In genomic region chr9:93336720-93337119, GRCh38 we compare ENCODE assay signal across 25 cellular contexts.
DNase-seq lines count a peak whose midpoint lies in the region; ATAC-seq, FAIRE-seq and TF ChIP-seq lines count a peak whose summit lies in the region.
"Had no signal": no experiment of that assay in that cellular context is flagged by ENCODE, and none has a peak within 500 bp of the region (broad histone marks: within the 10 kb centered on the region; RNA-seq: fewer than 3 reads in every experiment).

No MANE protein-coding gene starts in this region.

- no peak overlapping the region for H3K27ac Mint-ChIP-seq in WTC11
- no peak overlapping the region for H3K27ac Mint-ChIP-seq in chondrocyte (ENCODE audit: unreplicated experiment)
- H3K27ac Mint-ChIP-seq: B cell; CD4-positive, CD25-positive, alpha-beta regulatory T cell; CD8-positive, alpha-beta T cell had no signal

- H3K9me3 ChIP-seq in HepG2 (ENCODE audit: low read length) (peaks cover 20% of the 10 kb centered on the region), right lobe of liver (no peaks in the 10 kb centered on the region)

- H3K4me3 ChIP-seq in HepG2 (replicated peaks in 1 of 3; ENCODE audit: insufficient read depth in 1 of 3, low read depth in 2 of 3, low read length in 3 of 3): no peak overlapping the region
- no peak overlapping the region for H3K4me3 ChIP-seq in right lobe of liver
- H3K4me3 ChIP-seq: BLaER1, GM23248 had no signal

- CTCF ChIA-PET in HepG2 (lab: Yijun Ruan, JAX; ENCODE audit: low intra/inter-chr PET ratio, low total read pairs) (no interaction called here), WTC11 (lab: Charles Lee) (no interaction called here)

- TF ChIP-seq CTCF in HepG2 (CRISPR knock-in tag; IDR thresholded peaks at IDR 0.05) (no peak), right lobe of liver (IDR thresholded peaks at IDR 0.05) (no peak), WTC11 (IDR thresholded peaks at IDR 0.05) (no peak), chondrocyte (IDR thresholded peaks at IDR 0.05) (no peak)

- H3K9ac ChIP-seq in HepG2 (ENCODE audit: insufficient read depth, low read depth, low read length): no peak overlapping the region
- H3K9ac ChIP-seq: BLaER1, GM23248 had no signal

- in situ Hi-C loops in HepG2 (cut with HindIII; ENCODE audit: extremely low pct_ligation_motif_present, low pct_unique_long_range_greater_than_20kb): no loop called here

- H3K4me1 ChIP-seq in HepG2 (ENCODE audit: insufficient read depth, low read length) (peaks cover 11% of the 10 kb centered on the region), right lobe of liver (no peaks in the 10 kb centered on the region)
- H3K4me1 ChIP-seq: BLaER1 had no signal

- TF ChIP-seq EP300 in HepG2 (IDR thresholded peaks at IDR 0.05; ENCODE audit: low read depth in 2 of 2, low read length in 2 of 2) (no peak), HepG2 (CRISPR knock-in tag; IDR thresholded peaks at IDR 0.05; ENCODE audit: borderline replicate concordance) (no peak)

- 50% methylated on average over 6 of the region's 7 CpGs for WGBS in HepG2 (ENCODE audit: low lambda C conversion rate)
- 43% methylated on average over 1 of the region's 7 CpGs for WGBS in right lobe of liver (ENCODE audit: insufficient coverage, low coverage, low lambda C conversion rate, missing lambda C conversion rate)

- H3K4me3 Mint-ChIP-seq in WTC11 (no peak overlapping the region), chondrocyte (ENCODE audit: unreplicated experiment) (no peak overlapping the region)
- H3K4me3 Mint-ChIP-seq: B cell; CD4-positive, CD25-positive, alpha-beta regulatory T cell; CD8-positive, alpha-beta T cell had no signal

- H2AFZ ChIP-seq in HepG2 (ENCODE audit: low read length): no peak overlapping the region
- H2AFZ ChIP-seq: GM23248 had no signal

- DNase-seq in HepG2 (ENCODE audit: low spot score) (no peak), right lobe of liver (no peak), WTC11 (ENCODE audit: low spot score) (no peak), islet precursor cell (peak; percentile 19), SK-N-DZ (ENCODE audit: low spot score) (no peak), chondrocyte (ENCODE audit: low spot score) (no peak)
- DNase-seq: CD4-positive, CD25-positive, alpha-beta regulatory T cell; CD8-positive, alpha-beta T cell; DMS 273 treated with DMSO at 0.1 percent for 48 hours; DMS79; EL; GDM1; GM23248; HCEC 1CT had no signal

- no TSS peak for BruUV-seq in HepG2 (replicated peaks; lab: Mats Ljungman, UMichigan)

- H3K36me3 Mint-ChIP-seq in WTC11 (peaks cover 83% of the 10 kb centered on the region), chondrocyte (ENCODE audit: low read depth) (peaks cover 2% of the 10 kb centered on the region)

- peaks cover 3% of the 10 kb centered on the region; the same call in 1 of the 2 replicates for H3K27me3 Mint-ChIP-seq in WTC11 (ENCODE audit: low read depth)
- H3K27me3 Mint-ChIP-seq in chondrocyte (ENCODE audit: low read depth): peaks cover 12% of the 10 kb centered on the region

- no peaks in the 10 kb centered on the region for H3K36me3 ChIP-seq in HepG2 (replicated peaks in 1 of 2; ENCODE audit: control insufficient read depth in 1 of 2, insufficient read depth in 2 of 2, low read length in 2 of 2)
- no peaks in the 10 kb centered on the region for H3K36me3 ChIP-seq in right lobe of liver
- H3K36me3 ChIP-seq: BLaER1 had no signal

- POLR2A ChIA-PET in HepG2 (lab: Yijun Ruan, JAX) (no interaction called here), WTC11 (lab: Charles Lee) (no interaction called here)

- TF ChIP-seq RAD21 in HepG2 (CRISPR knock-in tag; IDR thresholded peaks at IDR 0.05): no peak

- H3K27me3 ChIP-seq in HepG2 (ENCODE audit: control insufficient read depth in 1 of 2, insufficient read depth in 2 of 2, low read length in 2 of 2) (peaks cover 2 to 3% of the 10 kb centered on the region in 2 experiments; a peak in 1 of 5 replicates), right lobe of liver (no peaks in the 10 kb centered on the region)
- H3K27me3 ChIP-seq: BLaER1 had no signal

- FAIRE-seq in HepG2 (lab: Jason Lieb, UNC): no peak
- FAIRE-seq: A204.1, D721Med, GM12891, GM18507, GM19239, H54 had no signal

- H3K4me2 ChIP-seq in HepG2 (ENCODE audit: low read depth, low read length): no peak overlapping the region
- H3K4me2 ChIP-seq: BLaER1 had no signal

- H3K9me3 Mint-ChIP-seq in WTC11 (peaks cover 59% of the 10 kb centered on the region), chondrocyte (ENCODE audit: low read depth) (peaks cover 14% of the 10 kb centered on the region)

- H3K27ac ChIP-seq in HepG2 (ENCODE audit: extremely low read length, insufficient read depth, low read length) (no peak overlapping the region), right lobe of liver (no peak overlapping the region)
- H3K27ac ChIP-seq: 22Rv1, BLaER1, C4-2B, GM23248 had no signal

- TF ChIP-seq POLR2A in HepG2 (IDR thresholded peaks at IDR 0.05; ENCODE audit: insufficient read depth in 1 of 2, low read depth in 2 of 2, low read length in 2 of 2): no peak
- no peak for TF ChIP-seq POLR2A in right lobe of liver (IDR thresholded peaks at IDR 0.05)

- intact Hi-C loops in HepG2 (cut with micrococcal nuclease; ENCODE audit: unreplicated experiment) (no loop called here), right lobe of liver (cut with DNase I) (no loop called here)

- peaks cover 11% of the 10 kb centered on the region for H3K4me1 Mint-ChIP-seq in WTC11
- no peaks in the 10 kb centered on the region for H3K4me1 Mint-ChIP-seq in chondrocyte (ENCODE audit: low read depth)
- H3K4me1 Mint-ChIP-seq: B cell; CD4-positive, CD25-positive, alpha-beta regulatory T cell had no signal

- ATAC-seq in HepG2: peak; percentile 60
- ATAC-seq in right lobe of liver: no peak
- peak; percentile 61 for ATAC-seq in WTC11
- no peak for ATAC-seq in HG03039 (IDR thresholded peaks at IDR 0.05; ENCODE audit: unreplicated experiment)
- ATAC-seq: CD8-positive, alpha-beta T cell had no signal

- H3K79me2 ChIP-seq in HepG2 (ENCODE audit: insufficient read depth, low read length): no peaks in the 10 kb centered on the region

- no peaks in the 10 kb centered on the region for H4K20me1 ChIP-seq in HepG2 (ENCODE audit: insufficient read depth, low read length)
- H4K20me1 ChIP-seq: BLaER1 had no signal

TF ChIP-seq in HepG2, 621 proteins besides CTCF, POLR2A, EP300 and RAD21:
- TF ChIP-seq, protein P1, sequence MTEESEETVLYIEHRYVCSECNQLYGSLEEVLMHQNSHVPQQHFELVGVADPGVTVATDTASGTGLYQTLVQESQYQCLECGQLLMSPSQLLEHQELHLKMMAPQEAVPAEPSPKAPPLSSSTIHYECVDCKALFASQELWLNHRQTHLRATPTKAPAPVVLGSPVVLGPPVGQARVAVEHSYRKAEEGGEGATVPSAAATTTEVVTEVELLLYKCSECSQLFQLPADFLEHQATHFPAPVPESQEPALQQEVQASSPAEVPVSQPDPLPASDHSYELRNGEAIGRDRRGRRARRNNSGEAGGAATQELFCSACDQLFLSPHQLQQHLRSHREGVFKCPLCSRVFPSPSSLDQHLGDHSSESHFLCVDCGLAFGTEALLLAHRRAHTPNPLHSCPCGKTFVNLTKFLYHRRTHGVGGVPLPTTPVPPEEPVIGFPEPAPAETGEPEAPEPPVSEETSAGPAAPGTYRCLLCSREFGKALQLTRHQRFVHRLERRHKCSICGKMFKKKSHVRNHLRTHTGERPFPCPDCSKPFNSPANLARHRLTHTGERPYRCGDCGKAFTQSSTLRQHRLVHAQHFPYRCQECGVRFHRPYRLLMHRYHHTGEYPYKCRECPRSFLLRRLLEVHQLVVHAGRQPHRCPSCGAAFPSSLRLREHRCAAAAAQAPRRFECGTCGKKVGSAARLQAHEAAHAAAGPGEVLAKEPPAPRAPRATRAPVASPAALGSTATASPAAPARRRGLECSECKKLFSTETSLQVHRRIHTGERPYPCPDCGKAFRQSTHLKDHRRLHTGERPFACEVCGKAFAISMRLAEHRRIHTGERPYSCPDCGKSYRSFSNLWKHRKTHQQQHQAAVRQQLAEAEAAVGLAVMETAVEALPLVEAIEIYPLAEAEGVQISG (CRISPR knock-in tag; IDR thresholded peaks at IDR 0.05): no peak
- TF ChIP-seq ZNF607 (CRISPR knock-in tag; IDR thresholded peaks at IDR 0.05; ENCODE audit: borderline replicate concordance) (no peak), ZNF558 (CRISPR knock-in tag; IDR thresholded peaks at IDR 0.05; ENCODE audit: borderline replicate concordance) (no peak), ZNF619 (CRISPR knock-in tag; IDR thresholded peaks at IDR 0.05) (no peak), FOXK2 (IDR thresholded peaks at IDR 0.05) (no peak), ZNF777 (CRISPR knock-in tag; IDR thresholded peaks at IDR 0.05) (no peak)

TF ChIP-seq in WTC11, 78 proteins besides CTCF, POLR2A, EP300 and RAD21 (continues in another document):
- TF ChIP-seq EMX1 (CRISPR knock-in tag; IDR thresholded peaks at IDR 0.05) (no peak), CBFB (CRISPR knock-in tag; IDR thresholded peaks at IDR 0.05; ENCODE audit: low read depth) (no peak), CREB1 (CRISPR knock-in tag; IDR thresholded peaks at IDR 0.05) (no peak), ZNF219 (CRISPR knock-in tag; IDR thresholded peaks at IDR 0.05; ENCODE audit: borderline replicate concordance) (no peak)
- TF ChIP-seq, protein P2, sequence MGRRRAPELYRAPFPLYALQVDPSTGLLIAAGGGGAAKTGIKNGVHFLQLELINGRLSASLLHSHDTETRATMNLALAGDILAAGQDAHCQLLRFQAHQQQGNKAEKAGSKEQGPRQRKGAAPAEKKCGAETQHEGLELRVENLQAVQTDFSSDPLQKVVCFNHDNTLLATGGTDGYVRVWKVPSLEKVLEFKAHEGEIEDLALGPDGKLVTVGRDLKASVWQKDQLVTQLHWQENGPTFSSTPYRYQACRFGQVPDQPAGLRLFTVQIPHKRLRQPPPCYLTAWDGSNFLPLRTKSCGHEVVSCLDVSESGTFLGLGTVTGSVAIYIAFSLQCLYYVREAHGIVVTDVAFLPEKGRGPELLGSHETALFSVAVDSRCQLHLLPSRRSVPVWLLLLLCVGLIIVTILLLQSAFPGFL (CRISPR knock-in tag; IDR thresholded peaks at IDR 0.05; ENCODE audit: borderline replicate concordance): no peak
- TF ChIP-seq, protein P3, sequence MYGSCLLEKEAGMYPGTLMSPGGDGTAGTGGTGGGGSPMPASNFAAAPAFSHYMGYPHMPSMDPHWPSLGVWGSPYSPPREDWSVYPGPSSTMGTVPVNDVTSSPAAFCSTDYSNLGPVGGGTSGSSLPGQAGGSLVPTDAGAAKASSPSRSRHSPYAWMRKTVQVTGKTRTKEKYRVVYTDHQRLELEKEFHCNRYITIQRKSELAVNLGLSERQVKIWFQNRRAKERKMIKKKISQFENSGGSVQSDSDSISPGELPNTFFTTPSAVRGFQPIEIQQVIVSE (CRISPR knock-in tag; IDR thresholded peaks at IDR 0.05; ENCODE audit: borderline replicate concordance): no peak

Comparison
In these comparisons a context has a peak if more than half of its experiments do, and no peak if none do; other contexts are left out.
1. ATAC-seq: peak in HepG2 (single experiment) and WTC11 (single experiment); none in right lobe of liver (0 of 4) and HG03039 (single experiment).